In the genomic region with DNA sequence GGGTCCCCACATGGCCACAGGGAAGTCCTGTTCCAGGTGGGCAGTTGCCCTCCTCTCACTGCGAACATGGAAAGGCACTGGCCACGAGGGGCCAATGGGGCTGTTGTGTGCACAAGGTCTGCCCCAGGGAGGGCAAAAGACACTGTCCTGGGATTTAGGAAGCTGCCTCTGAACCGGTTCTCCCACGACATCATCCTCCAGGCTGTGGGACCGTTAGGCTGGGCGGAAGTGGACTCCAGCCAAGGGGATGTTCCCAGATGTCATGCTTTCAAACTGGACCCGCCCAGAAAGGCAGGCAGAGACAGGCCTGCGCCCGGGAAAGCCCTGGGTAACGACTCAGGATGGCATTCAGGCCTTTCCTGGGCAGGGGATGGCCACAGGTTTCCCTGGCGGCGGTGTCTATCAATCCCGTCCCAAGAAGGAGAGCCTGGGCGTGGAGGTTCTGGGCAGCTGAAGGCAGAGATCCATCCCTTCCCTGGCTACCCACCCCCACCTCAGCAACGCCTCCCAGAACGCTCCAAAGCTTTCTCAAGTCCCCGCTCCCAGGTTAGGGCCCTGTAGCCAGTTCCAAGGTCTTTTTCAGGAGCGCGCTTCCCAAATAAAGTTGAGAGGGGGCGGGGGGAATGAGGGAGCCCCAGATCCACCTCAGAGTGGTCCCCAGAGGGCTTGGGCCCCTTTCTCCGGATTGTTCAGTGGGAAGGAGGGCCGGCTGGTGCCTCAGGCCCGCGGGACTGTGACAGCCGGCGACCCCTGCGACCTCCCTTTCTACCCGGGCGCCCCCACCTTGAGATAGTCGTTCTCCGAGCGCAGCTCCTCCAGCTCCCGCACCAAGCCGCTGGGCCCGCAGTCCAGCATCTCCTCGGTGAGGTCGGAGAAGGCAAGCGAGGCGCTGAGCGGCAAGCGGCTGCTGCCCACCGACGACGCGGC, we compare ENCODE assay signal across 2 cellular contexts.
TF ChIP-seq lines count a peak whose summit lies in the region.

No MANE protein-coding gene starts in this region.

TF ChIP-seq in HEK293, 187 proteins besides CTCF, POLR2A, EP300 and RAD21 (continued from another document):
- TF ChIP-seq, protein P1, sequence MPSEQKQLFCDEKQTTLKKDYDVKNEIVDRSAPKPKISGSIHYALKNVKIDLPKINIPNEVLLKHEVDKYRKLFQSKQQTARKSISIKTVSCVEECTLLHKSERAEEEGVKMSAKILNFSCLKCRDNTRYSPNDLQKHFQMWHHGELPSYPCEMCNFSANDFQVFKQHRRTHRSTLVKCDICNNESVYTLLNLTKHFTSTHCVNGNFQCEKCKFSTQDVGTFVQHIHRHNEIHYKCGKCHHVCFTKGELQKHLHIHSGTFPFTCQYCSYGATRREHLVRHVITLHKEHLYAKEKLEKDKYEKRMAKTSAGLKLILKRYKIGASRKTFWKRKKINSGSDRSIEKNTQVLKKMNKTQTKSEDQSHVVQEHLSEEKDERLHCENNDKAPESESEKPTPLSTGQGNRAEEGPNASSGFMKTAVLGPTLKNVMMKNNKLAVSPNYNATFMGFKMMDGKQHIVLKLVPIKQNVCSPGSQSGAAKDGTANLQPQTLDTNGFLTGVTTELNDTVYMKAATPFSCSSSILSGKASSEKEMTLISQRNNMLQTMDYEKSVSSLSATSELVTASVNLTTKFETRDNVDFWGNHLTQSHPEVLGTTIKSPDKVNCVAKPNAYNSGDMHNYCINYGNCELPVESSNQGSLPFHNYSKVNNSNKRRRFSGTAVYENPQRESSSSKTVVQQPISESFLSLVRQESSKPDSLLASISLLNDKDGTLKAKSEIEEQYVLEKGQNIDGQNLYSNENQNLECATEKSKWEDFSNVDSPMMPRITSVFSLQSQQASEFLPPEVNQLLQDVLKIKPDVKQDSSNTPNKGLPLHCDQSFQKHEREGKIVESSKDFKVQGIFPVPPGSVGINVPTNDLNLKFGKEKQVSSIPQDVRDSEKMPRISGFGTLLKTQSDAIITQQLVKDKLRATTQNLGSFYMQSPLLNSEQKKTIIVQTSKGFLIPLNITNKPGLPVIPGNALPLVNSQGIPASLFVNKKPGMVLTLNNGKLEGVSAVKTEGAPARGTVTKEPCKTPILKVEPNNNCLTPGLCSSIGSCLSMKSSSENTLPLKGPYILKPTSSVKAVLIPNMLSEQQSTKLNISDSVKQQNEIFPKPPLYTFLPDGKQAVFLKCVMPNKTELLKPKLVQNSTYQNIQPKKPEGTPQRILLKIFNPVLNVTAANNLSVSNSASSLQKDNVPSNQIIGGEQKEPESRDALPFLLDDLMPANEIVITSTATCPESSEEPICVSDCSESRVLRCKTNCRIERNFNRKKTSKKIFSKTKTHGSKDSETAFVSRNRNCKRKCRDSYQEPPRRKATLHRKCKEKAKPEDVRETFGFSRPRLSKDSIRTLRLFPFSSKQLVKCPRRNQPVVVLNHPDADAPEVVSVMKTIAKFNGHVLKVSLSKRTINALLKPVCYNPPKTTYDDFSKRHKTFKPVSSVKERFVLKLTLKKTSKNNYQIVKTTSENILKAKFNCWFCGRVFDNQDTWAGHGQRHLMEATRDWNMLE (tag by site-specific recombination; conservative IDR thresholded peaks at IDR 0.05; ENCODE audit: low read depth), result no peak
- TF ChIP-seq FEZF1 (tag by site-specific recombination; IDR thresholded peaks at IDR 0.05) (no peak), ZNF624 (tag by site-specific recombination; IDR thresholded peaks at IDR 0.05) (no peak), KLF8 (tag by site-specific recombination; IDR thresholded peaks at IDR 0.05) (no peak), ZNF48 (tag by site-specific recombination; IDR thresholded peaks at IDR 0.05) (no peak)

TF ChIP-seq in HepG2, 621 proteins besides CTCF, POLR2A, EP300 and RAD21 (continued from another document and continues in another):
- TF ChIP-seq, protein P2, sequence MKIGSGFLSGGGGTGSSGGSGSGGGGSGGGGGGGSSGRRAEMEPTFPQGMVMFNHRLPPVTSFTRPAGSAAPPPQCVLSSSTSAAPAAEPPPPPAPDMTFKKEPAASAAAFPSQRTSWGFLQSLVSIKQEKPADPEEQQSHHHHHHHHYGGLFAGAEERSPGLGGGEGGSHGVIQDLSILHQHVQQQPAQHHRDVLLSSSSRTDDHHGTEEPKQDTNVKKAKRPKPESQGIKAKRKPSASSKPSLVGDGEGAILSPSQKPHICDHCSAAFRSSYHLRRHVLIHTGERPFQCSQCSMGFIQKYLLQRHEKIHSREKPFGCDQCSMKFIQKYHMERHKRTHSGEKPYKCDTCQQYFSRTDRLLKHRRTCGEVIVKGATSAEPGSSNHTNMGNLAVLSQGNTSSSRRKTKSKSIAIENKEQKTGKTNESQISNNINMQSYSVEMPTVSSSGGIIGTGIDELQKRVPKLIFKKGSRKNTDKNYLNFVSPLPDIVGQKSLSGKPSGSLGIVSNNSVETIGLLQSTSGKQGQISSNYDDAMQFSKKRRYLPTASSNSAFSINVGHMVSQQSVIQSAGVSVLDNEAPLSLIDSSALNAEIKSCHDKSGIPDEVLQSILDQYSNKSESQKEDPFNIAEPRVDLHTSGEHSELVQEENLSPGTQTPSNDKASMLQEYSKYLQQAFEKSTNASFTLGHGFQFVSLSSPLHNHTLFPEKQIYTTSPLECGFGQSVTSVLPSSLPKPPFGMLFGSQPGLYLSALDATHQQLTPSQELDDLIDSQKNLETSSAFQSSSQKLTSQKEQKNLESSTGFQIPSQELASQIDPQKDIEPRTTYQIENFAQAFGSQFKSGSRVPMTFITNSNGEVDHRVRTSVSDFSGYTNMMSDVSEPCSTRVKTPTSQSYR (CRISPR knock-in tag; IDR thresholded peaks at IDR 0.05; ENCODE audit: borderline replicate concordance), result peak; percentile 57; the same call in 1 of the 2 replicates
- TF ChIP-seq, protein P3, sequence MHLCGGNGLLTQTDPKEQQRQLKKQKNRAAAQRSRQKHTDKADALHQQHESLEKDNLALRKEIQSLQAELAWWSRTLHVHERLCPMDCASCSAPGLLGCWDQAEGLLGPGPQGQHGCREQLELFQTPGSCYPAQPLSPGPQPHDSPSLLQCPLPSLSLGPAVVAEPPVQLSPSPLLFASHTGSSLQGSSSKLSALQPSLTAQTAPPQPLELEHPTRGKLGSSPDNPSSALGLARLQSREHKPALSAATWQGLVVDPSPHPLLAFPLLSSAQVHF (CRISPR knock-in tag; IDR thresholded peaks at IDR 0.05), result no peak
- peak; percentile 81; the same call in 1 of the 2 replicates for TF ChIP-seq ZFP90 (CRISPR knock-in tag; IDR thresholded peaks at IDR 0.05; ENCODE audit: borderline replicate concordance)
- TF ChIP-seq EEA1 (CRISPR knock-in tag; IDR thresholded peaks at IDR 0.05; ENCODE audit: borderline replicate concordance), result no peak
- TF ChIP-seq ZBTB21 (CRISPR knock-in tag; IDR thresholded peaks at IDR 0.05), result no peak
- TF ChIP-seq, protein P4, sequence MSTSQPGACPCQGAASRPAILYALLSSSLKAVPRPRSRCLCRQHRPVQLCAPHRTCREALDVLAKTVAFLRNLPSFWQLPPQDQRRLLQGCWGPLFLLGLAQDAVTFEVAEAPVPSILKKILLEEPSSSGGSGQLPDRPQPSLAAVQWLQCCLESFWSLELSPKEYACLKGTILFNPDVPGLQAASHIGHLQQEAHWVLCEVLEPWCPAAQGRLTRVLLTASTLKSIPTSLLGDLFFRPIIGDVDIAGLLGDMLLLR (CRISPR knock-in tag; IDR thresholded peaks at IDR 0.05), result peak; percentile 40; the same call in 1 of the 2 replicates
- no peak for TF ChIP-seq MBD4 (IDR thresholded peaks at IDR 0.05; ENCODE audit: borderline replicate concordance, low read length)
- no peak for TF ChIP-seq MED8 (CRISPR knock-in tag; IDR thresholded peaks at IDR 0.05; ENCODE audit: insufficient replicate concordance)
- no peak for TF ChIP-seq RXRB (CRISPR knock-in tag; IDR thresholded peaks at IDR 0.05; ENCODE audit: borderline replicate concordance)
- TF ChIP-seq, protein P5, sequence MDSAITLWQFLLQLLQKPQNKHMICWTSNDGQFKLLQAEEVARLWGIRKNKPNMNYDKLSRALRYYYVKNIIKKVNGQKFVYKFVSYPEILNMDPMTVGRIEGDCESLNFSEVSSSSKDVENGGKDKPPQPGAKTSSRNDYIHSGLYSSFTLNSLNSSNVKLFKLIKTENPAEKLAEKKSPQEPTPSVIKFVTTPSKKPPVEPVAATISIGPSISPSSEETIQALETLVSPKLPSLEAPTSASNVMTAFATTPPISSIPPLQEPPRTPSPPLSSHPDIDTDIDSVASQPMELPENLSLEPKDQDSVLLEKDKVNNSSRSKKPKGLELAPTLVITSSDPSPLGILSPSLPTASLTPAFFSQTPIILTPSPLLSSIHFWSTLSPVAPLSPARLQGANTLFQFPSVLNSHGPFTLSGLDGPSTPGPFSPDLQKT (CRISPR knock-in tag; IDR thresholded peaks at IDR 0.05; ENCODE audit: borderline replicate concordance), result no peak
- TF ChIP-seq ZNF839 (CRISPR knock-in tag; IDR thresholded peaks at IDR 0.05; ENCODE audit: borderline replicate concordance), result peak; percentile 51; the same call in 1 of the 2 replicates
- TF ChIP-seq GATAD1 (CRISPR knock-in tag; IDR thresholded peaks at IDR 0.05), result peak; percentile 54; the same call in 1 of the 2 replicates
- no peak for TF ChIP-seq PTBP1 (IDR thresholded peaks at IDR 0.05; ENCODE audit: low read depth, low read length, poor library complexity, severe bottlenecking)
- 0 out of 2 replicates have a peak, but pooled peaks have one; percentile 36 for TF ChIP-seq ESRRA (CRISPR knock-in tag; IDR thresholded peaks at IDR 0.05; ENCODE audit: low read depth)
- no peak for TF ChIP-seq SRF (IDR thresholded peaks at IDR 0.05; ENCODE audit: low read depth, low read length)
- peak; percentile 31; the same call in 1 of the 2 replicates for TF ChIP-seq SMAD9 (CRISPR knock-in tag; IDR thresholded peaks at IDR 0.05)
- no peak for TF ChIP-seq NPAS2 (CRISPR knock-in tag; IDR thresholded peaks at IDR 0.05; ENCODE audit: borderline replicate concordance)
- peak; percentile 78; the same call in 1 of the 2 replicates for TF ChIP-seq MYC (CRISPR knock-in tag; IDR thresholded peaks at IDR 0.05; ENCODE audit: borderline replicate concordance)
- TF ChIP-seq FOXA3 (CRISPR knock-in tag; IDR thresholded peaks at IDR 0.05), result no peak
- TF ChIP-seq DNMT1 (CRISPR knock-in tag; IDR thresholded peaks at IDR 0.05), result no peak
- TF ChIP-seq, protein P6, sequence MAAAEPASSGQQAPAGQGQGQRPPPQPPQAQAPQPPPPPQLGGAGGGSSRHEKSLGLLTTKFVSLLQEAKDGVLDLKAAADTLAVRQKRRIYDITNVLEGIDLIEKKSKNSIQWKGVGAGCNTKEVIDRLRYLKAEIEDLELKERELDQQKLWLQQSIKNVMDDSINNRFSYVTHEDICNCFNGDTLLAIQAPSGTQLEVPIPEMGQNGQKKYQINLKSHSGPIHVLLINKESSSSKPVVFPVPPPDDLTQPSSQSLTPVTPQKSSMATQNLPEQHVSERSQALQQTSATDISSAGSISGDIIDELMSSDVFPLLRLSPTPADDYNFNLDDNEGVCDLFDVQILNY (CRISPR knock-in tag; conservative IDR thresholded peaks at IDR 0.05), result 0 out of 2 replicates have a peak, but pooled peaks have one; percentile 50
- 0 out of 2 replicates have a peak, but pooled peaks have one; percentile 15 for TF ChIP-seq NFE2L1 (CRISPR knock-in tag; IDR thresholded peaks at IDR 0.05; ENCODE audit: borderline replicate concordance)
- peak; percentile 49; the same call in 1 of the 2 replicates for TF ChIP-seq NFKB2 (CRISPR knock-in tag; IDR thresholded peaks at IDR 0.05; ENCODE audit: borderline replicate concordance)
- TF ChIP-seq, protein P7, sequence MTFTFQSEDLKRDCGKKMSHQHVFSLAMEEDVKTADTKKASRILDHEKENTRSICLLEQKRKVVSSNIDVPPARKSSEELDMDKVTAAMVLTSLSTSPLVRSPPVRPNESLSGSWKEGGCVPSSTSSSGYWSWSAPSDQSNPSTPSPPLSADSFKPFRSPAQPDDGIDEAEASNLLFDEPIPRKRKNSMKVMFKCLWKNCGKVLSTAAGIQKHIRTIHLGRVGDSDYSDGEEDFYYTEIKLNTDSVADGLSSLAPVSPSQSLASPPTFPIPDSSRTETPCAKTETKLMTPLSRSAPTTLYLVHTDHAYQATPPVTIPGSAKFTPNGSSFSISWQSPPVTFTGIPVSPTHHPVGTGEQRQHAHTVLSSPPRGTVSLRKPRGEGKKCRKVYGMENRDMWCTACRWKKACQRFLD (CRISPR knock-in tag; IDR thresholded peaks at IDR 0.05; ENCODE audit: borderline replicate concordance), result 0 out of 2 replicates have a peak, but pooled peaks have one; percentile 16
- 0 out of 2 replicates have a peak, but pooled peaks have one; percentile 24 for TF ChIP-seq ZNF614 (CRISPR knock-in tag; IDR thresholded peaks at IDR 0.05; ENCODE audit: borderline replicate concordance)
- no peak for TF ChIP-seq PAX8 (CRISPR knock-in tag; IDR thresholded peaks at IDR 0.05; ENCODE audit: borderline replicate concordance)
- TF ChIP-seq SRSF9 (IDR thresholded peaks at IDR 0.05; ENCODE audit: borderline replicate concordance, insufficient read depth, low read depth, low read length, poor library complexity, severe bottlenecking), result no peak
- TF ChIP-seq ZNF333 (CRISPR knock-in tag; IDR thresholded peaks at IDR 0.05; ENCODE audit: borderline replicate concordance), result peak; percentile 31; the same call in 1 of the 2 replicates
- TF ChIP-seq, protein P8, sequence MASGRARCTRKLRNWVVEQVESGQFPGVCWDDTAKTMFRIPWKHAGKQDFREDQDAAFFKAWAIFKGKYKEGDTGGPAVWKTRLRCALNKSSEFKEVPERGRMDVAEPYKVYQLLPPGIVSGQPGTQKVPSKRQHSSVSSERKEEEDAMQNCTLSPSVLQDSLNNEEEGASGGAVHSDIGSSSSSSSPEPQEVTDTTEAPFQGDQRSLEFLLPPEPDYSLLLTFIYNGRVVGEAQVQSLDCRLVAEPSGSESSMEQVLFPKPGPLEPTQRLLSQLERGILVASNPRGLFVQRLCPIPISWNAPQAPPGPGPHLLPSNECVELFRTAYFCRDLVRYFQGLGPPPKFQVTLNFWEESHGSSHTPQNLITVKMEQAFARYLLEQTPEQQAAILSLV (CRISPR knock-in tag; IDR thresholded peaks at IDR 0.05; ENCODE audit: borderline replicate concordance), result peak; percentile 73; the same call in 1 of the 2 replicates
- peak; percentile 66 for TF ChIP-seq AGO2 (optimal IDR thresholded peaks at IDR 0.05; ENCODE audit: low read depth, low read length)
- peak; percentile 61 for TF ChIP-seq CCAR2 (optimal IDR thresholded peaks at IDR 0.05; ENCODE audit: low read depth, low read length)
- TF ChIP-seq, protein P9, sequence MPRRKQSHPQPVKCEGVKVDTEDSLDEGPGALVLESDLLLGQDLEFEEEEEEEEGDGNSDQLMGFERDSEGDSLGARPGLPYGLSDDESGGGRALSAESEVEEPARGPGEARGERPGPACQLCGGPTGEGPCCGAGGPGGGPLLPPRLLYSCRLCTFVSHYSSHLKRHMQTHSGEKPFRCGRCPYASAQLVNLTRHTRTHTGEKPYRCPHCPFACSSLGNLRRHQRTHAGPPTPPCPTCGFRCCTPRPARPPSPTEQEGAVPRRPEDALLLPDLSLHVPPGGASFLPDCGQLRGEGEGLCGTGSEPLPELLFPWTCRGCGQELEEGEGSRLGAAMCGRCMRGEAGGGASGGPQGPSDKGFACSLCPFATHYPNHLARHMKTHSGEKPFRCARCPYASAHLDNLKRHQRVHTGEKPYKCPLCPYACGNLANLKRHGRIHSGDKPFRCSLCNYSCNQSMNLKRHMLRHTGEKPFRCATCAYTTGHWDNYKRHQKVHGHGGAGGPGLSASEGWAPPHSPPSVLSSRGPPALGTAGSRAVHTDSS (CRISPR knock-in tag; conservative IDR thresholded peaks at IDR 0.05), result 0 out of 2 replicates have a peak, but pooled peaks have one; percentile 18
- TF ChIP-seq, protein P10, sequence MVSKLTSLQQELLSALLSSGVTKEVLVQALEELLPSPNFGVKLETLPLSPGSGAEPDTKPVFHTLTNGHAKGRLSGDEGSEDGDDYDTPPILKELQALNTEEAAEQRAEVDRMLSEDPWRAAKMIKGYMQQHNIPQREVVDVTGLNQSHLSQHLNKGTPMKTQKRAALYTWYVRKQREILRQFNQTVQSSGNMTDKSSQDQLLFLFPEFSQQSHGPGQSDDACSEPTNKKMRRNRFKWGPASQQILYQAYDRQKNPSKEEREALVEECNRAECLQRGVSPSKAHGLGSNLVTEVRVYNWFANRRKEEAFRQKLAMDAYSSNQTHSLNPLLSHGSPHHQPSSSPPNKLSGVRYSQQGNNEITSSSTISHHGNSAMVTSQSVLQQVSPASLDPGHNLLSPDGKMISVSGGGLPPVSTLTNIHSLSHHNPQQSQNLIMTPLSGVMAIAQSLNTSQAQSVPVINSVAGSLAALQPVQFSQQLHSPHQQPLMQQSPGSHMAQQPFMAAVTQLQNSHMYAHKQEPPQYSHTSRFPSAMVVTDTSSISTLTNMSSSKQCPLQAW (CRISPR knock-in tag; IDR thresholded peaks at IDR 0.05), result peak; percentile 53; the same call in 1 of the 2 replicates
